In the genomic region with DNA sequence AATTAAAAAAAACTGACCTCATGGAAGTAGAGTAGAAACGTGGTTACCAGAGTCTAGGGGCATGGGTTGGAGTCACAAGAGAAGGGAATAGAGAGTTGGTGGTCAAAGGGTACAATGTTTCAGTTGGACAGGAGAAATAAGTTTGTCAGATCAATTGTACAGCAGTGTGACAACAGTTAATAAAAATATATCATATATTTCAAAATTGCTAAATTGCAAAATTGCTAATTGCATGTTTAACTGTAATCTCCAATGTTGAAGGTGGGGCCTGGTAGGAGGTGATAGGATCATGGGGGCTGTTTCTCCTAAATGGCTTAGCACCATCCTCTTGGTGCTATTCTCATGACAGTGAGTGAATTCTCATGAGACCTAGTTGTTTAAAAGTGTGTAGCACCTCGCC, we compare ENCODE assay signal across 32 cellular contexts.
"Had no signal": no experiment of that assay in that cellular context is flagged by ENCODE, and none has a peak within 500 bp of the region (broad histone marks: within the 10 kb centered on the region; RNA-seq: fewer than 3 reads in every experiment).

No MANE protein-coding gene starts in this region.

- DNase-seq: activated CD4-positive, alpha-beta memory T cell treated with anti-CD3 and anti-CD28 coated beads for 36 hours; activated CD4-positive, alpha-beta T cell treated with anti-CD3 and anti-CD28 coated beads for 36 hours; activated CD4-positive, alpha-beta T cell treated with anti-CD3 and anti-CD28 coated beads, Interleukin-2, amount 10 ng/mL, durations not matched to agents 24 days and 14 days; activated CD4-positive, CD25-positive, alpha-beta regulatory T cell; activated CD4-positive, CD25-positive, alpha-beta regulatory T cell treated with anti-CD3 and anti-CD28 coated beads, Interleukin-2, amount 50 U/mL, for 72 hours; activated CD8-positive, alpha-beta T cell treated with anti-CD3 and anti-CD28 coated beads, Interleukin-2, amount 10 ng/mL, durations not matched to agents 7 days and 5 days; activated effector memory CD4-positive, alpha-beta T cell treated with Interleukin-2 at 50 U/mL for 16 hours; activated gamma-delta T cell treated with Interleukin-2 at 50 U/mL for 16 hours; activated naive CD4-positive, alpha-beta T cell treated with Interleukin-2 at 50 U/mL for 16 hours; activated naive CD8-positive, alpha-beta T cell treated with anti-CD3 and anti-CD28 coated beads for 36 hours; activated naive CD8-positive, alpha-beta T cell treated with anti-CD3 and anti-CD28 coated beads, Interleukin-2, amount 50 U/mL, for 24 hours; activated T-cell treated with anti-CD3 and anti-CD28 coated beads, Interleukin-2, amount 50 U/mL, for 4 hours; adrenal gland; amygdala; aorta; body of pancreas; caudate nucleus; cortex of kidney; dermis blood vessel endothelial cell; effector CD4-positive, alpha-beta T cell; effector memory CD8-positive, alpha-beta T cell; esophagus squamous epithelium; foreskin melanocyte; head of caudate nucleus; T-helper 1 cell; T-helper 2 cell had no signal

- FAIRE-seq: colon, endometrium, endothelial cell of umbilical vein had no signal

- H3K27ac ChIP-seq: adrenal gland, body of pancreas, epithelial cell of prostate, esophagus squamous epithelium, gastroesophageal sphincter had no signal

- H3K4me1 ChIP-seq: adrenal gland, body of pancreas, esophagus squamous epithelium, gastroesophageal sphincter had no signal

- H3K4me3 ChIP-seq: adrenal gland, body of pancreas, esophagus squamous epithelium, gastroesophageal sphincter had no signal

- H3K9me3 ChIP-seq: adrenal gland, body of pancreas, esophagus squamous epithelium, gastroesophageal sphincter had no signal

- ATAC-seq: activated CD4-positive, alpha-beta T cell treated with anti-CD3 and anti-CD28 coated beads for 36 hours; activated CD8-positive, alpha-beta T cell treated with anti-CD3 and anti-CD28 coated beads, Interleukin-2, amount 10 ng/mL, durations not matched to agents 7 days and 5 days; activated naive CD8-positive, alpha-beta T cell treated with anti-CD3 and anti-CD28 coated beads, Interleukin-2, amount 50 U/mL, for 24 hours; activated T-cell treated with anti-CD3 and anti-CD28 coated beads, Interleukin-2, amount 50 U/mL, for 4 hours; activated T-helper 17 cell treated with anti-CD3 and anti-CD28 coated beads, Interleukin-2, amount 50 U/mL, for 72 hours; body of pancreas; effector memory CD8-positive, alpha-beta T cell; gastroesophageal sphincter had no signal

- H3K27me3 ChIP-seq: adrenal gland, body of pancreas, esophagus squamous epithelium, gastroesophageal sphincter had no signal
